9 cellular contexts compared by ENCODE assay signal in the genomic region with DNA sequence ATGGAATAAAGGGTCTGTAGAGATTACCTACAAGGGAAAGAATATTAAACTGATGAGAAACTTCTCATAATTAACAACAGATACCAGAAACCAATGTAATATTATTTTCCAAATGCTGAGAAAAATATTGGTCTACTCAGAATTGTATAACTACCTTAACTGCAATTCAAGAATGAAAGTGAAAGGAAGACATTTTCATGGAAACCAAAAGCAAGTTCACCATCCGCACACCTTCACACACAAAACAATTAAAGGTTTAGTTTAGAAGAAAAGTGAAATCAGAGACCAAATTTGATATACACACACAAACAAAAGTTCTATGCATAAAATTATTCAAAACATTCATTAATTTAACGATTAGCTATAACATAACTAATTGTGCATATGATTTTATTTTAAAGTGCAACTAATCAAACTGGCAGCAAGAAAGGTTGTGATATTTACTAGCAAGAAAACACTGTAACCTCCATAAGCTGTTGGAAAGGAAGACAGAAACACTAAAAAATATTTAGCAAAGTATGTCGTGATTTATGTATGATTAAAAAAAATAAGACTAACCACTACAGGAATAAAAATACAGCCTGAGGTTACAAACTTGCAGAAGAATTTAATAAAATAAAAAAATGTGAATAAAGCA.
DNase-seq lines count a peak whose midpoint lies in the region; ATAC-seq and TF ChIP-seq lines count a peak whose summit lies in the region.
"Had no signal": no experiment of that assay in that cellular context is flagged by ENCODE, and none has a peak within 500 bp of the region (broad histone marks: within the 10 kb centered on the region; RNA-seq: fewer than 3 reads in every experiment).

No MANE protein-coding gene starts in this region.

- intact Hi-C loops in mammary epithelial cell (cut with micrococcal nuclease) = no loop called here

- CTCF ChIA-PET in mammary epithelial cell (lab: Charles Lee; ENCODE audit: low non-redundant PET) = no interaction called here

- H3K36me3 ChIP-seq in mammary epithelial cell (ENCODE audit: insufficient read depth, low read length) = no peaks in the 10 kb centered on the region
- H3K36me3 ChIP-seq: tibial nerve had no signal

- dilution Hi-C loops in mammary epithelial cell (cut with HindIII; ENCODE audit: low sequenced_read_pairs) = no loop called here

- no peak overlapping the region for H3K27ac ChIP-seq in mammary epithelial cell (ENCODE audit: insufficient read depth, low read depth, low read length)
- H3K27ac ChIP-seq: tibial nerve had no signal

- H3K4me2 ChIP-seq in mammary epithelial cell (ENCODE audit: insufficient read depth, low read depth, low read length) = peak overlapping the region; percentile 7

- in situ Hi-C loops in mammary epithelial cell (cut with MboI; ENCODE audit: low sequenced_read_pairs in 2 of 2) = no loop called here

- WGBS in mammary epithelial cell (ENCODE audit: low coverage, missing lambda C conversion rate) = 34% methylated on average over 3 of the region's 3 CpGs

- H3K79me2 ChIP-seq in mammary epithelial cell (ENCODE audit: insufficient read depth, low read length) = no peaks in the 10 kb centered on the region

- no peak overlapping the region for H3K9ac ChIP-seq in mammary epithelial cell (ENCODE audit: insufficient read depth, low read length)

- no TSS peak for BruUV-seq in mammary epithelial cell (replicated peaks; lab: Mats Ljungman, UMichigan)

- no peaks in the 10 kb centered on the region for H3K27me3 ChIP-seq in mammary epithelial cell (ENCODE audit: insufficient read depth, low read length)
- H3K27me3 ChIP-seq: tibial nerve had no signal

- H4K20me1 ChIP-seq in mammary epithelial cell (ENCODE audit: insufficient read depth, low read length) = no peaks in the 10 kb centered on the region

- H3K9me3 ChIP-seq in mammary epithelial cell (replicated peaks; ENCODE audit: insufficient read depth, low read length) = no peaks in the 10 kb centered on the region
- H3K9me3 ChIP-seq: tibial nerve had no signal

- ATAC-seq in GM18909 (IDR thresholded peaks at IDR 0.05; ENCODE audit: poor library complexity, unreplicated experiment) (peak; percentile 67), HG03135 (IDR thresholded peaks at IDR 0.05; ENCODE audit: unreplicated experiment) (peak; percentile 72)

- TF ChIP-seq CTCF in mammary epithelial cell (conservative IDR thresholded peaks at IDR 0.05 in 1 of 2, IDR thresholded peaks at IDR 0.05 in 1 of 2; ENCODE audit: extremely low read depth in 1 of 2, insufficient read depth in 1 of 2, low read depth in 1 of 2, low read length in 2 of 2) = no peak

- H3K4me1 ChIP-seq in mammary epithelial cell (ENCODE audit: insufficient read depth, low read length) = no peaks in the 10 kb centered on the region
- H3K4me1 ChIP-seq: tibial nerve had no signal

- no peak overlapping the region for H2AFZ ChIP-seq in mammary epithelial cell (ENCODE audit: low read depth, low read length)

- DNase-seq in Daoy (ENCODE audit: low read depth) (peak; percentile 9), mammary epithelial cell (no peak), HT-29 (ENCODE audit: low spot score) (no peak), AML-193 (lab: John Stamatoyannopoulos, UW) (no peak), COLO829 (ENCODE audit: low spot score) (no peak), OCI-M2 (lab: John Stamatoyannopoulos, UW; ENCODE audit: unreplicated experiment) (no peak)

- H3K4me3 ChIP-seq in mammary epithelial cell (replicated peaks in 1 of 3; ENCODE audit: insufficient read depth in 1 of 3, low read depth in 2 of 3, low read length in 3 of 3) = peak overlapping the region in 1 of 3 experiments; percentile 23
- H3K4me3 ChIP-seq: tibial nerve had no signal
